Comparison of ENCODE assay signal across 27 cellular contexts in genomic region chr4:182197611-182198010, GRCh38. TPM values are rescaled to one million over a fixed set of nuclear protein-coding genes. Genes with fewer than 3 reads are reported as not detected.
"Had no signal": no experiment of that assay in that cellular context is flagged by ENCODE, and none has a peak within 500 bp of the region (broad histone marks: within the 10 kb centered on the region; RNA-seq: fewer than 3 reads in every experiment).

No MANE protein-coding gene starts in this region.

- H3K4me2 ChIP-seq: neural progenitor cell had no signal

- ATAC-seq: naive thymus-derived CD4-positive, alpha-beta T cell; natural killer cell; psoas muscle; right cardiac atrium; right lobe of liver; stimulated activated effector memory CD8-positive, alpha-beta T cell treated with anti-CD3 and anti-CD28 coated beads, Interleukin-12 subunit alpha, Interleukin-12 subunit beta, amount 100 ng/mL, for 72 hours; stimulated activated naive B cell treated with anti-CD40 and anti-IgM and Interleukin-4, amounts not matched to agents 10 μg/mL and 1 μg/mL and 100 μg/mL, for 72 hours; upper lobe of right lung had no signal

- H3K9ac ChIP-seq: neural progenitor cell, parathyroid adenoma had no signal

- H3K27ac ChIP-seq: neural progenitor cell, ovary, parathyroid adenoma, psoas muscle, right lobe of liver, sigmoid colon, stomach, thoracic aorta, thyroid gland, tibial nerve, upper lobe of right lung, uterus had no signal

- H3K9me3 Mint-ChIP-seq: nephron; stimulated activated naive B cell treated with anti-CD40 and anti-IgM and Interleukin-4, amounts not matched to agents 10 μg/mL and 1 μg/mL and 100 μg/mL, for 72 hours; stimulated activated naive CD8-positive, alpha-beta T cell treated with anti-CD3 and anti-CD28 coated beads, Interleukin-15, Interleukin-2, amounts not matched to agents 100 ng/mL and 50 ng/mL, for 24 hours had no signal

- DNase-seq: naive thymus-derived CD4-positive, alpha-beta T cell; natural killer cell; occipital lobe; ovary; posterior cingulate gyrus; psoas muscle; right cardiac atrium; right lobe of liver; sigmoid colon; small intestine; stimulated activated CD4-positive, alpha-beta T cell treated with anti-CD3 and anti-CD28 coated beads, Interleukin-15, amount 100 ng/mL, for 24 hours; stimulated activated CD4-positive, alpha-beta T cell treated with anti-CD3 and anti-CD28 coated beads, Interleukin-4, amount 100 ng/mL, for 1 hour; stimulated activated naive B cell treated with anti-CD40 and anti-IgM and Interleukin-4, amounts not matched to agents 10 μg/mL and 1 μg/mL and 100 μg/mL, for 72 hours; stimulated activated naive CD4-positive, alpha-beta T cell treated with Interleukin-2 at 50 U/mL for 16 hours; stomach; thyroid gland; upper lobe of right lung; uterus had no signal

- H3K36me3 Mint-ChIP-seq: naive thymus-derived CD4-positive, alpha-beta T cell; natural killer cell; stimulated activated effector memory CD8-positive, alpha-beta T cell treated with anti-CD3 and anti-CD28 coated beads, Interleukin-12 subunit alpha, Interleukin-12 subunit beta, amount 100 ng/mL, for 72 hours; stimulated activated naive B cell treated with anti-CD40 and anti-IgM and Interleukin-4, amounts not matched to agents 10 μg/mL and 1 μg/mL and 100 μg/mL, for 72 hours had no signal

- H3K4me1 ChIP-seq: parathyroid adenoma, psoas muscle, right lobe of liver, sigmoid colon, stomach, upper lobe of right lung, uterus had no signal

- H3K27me3 Mint-ChIP-seq: progenitor cell of endocrine pancreas; stimulated activated naive B cell treated with anti-CD40 and anti-IgM and Interleukin-4, amounts not matched to agents 10 μg/mL and 1 μg/mL and 100 μg/mL, for 72 hours; stimulated activated naive CD8-positive, alpha-beta T cell treated with anti-CD3 and anti-CD28 coated beads, Interleukin-15, Interleukin-2, amounts not matched to agents 100 ng/mL and 50 ng/mL, for 24 hours; type B pancreatic cell had no signal

- H3K4me3 Mint-ChIP-seq: naive thymus-derived CD4-positive, alpha-beta T cell; natural killer cell; nephron; neural progenitor cell; stimulated activated effector memory CD8-positive, alpha-beta T cell treated with anti-CD3 and anti-CD28 coated beads, Interleukin-12 subunit alpha, Interleukin-12 subunit beta, amount 100 ng/mL, for 72 hours; stimulated activated naive B cell treated with anti-CD40 and anti-IgM and Interleukin-4, amounts not matched to agents 10 μg/mL and 1 μg/mL and 100 μg/mL, for 72 hours; stimulated activated naive CD8-positive, alpha-beta T cell treated with anti-CD3 and anti-CD28 coated beads, Interleukin-15, Interleukin-2, amounts not matched to agents 100 ng/mL and 50 ng/mL, for 24 hours; type B pancreatic cell had no signal

- H3K27me3 ChIP-seq: neural progenitor cell, ovary, right lobe of liver, sigmoid colon, stomach, thyroid gland, tibial nerve, upper lobe of right lung, uterus had no signal

- H3K4me3 ChIP-seq: neural progenitor cell, ovary, psoas muscle, right lobe of liver, sigmoid colon, stomach, thoracic aorta, thyroid gland, tibial nerve, upper lobe of right lung, uterus had no signal

- H3K36me3 ChIP-seq: neural progenitor cell, ovary, right lobe of liver, sigmoid colon, stomach, thoracic aorta, thyroid gland, tibial nerve, upper lobe of right lung, uterus had no signal

- H3K79me2 ChIP-seq: parathyroid adenoma had no signal

- H3K27ac Mint-ChIP-seq: natural killer cell; nephron; neural progenitor cell; progenitor cell of endocrine pancreas; stimulated activated effector memory CD8-positive, alpha-beta T cell treated with anti-CD3 and anti-CD28 coated beads, Interleukin-12 subunit alpha, Interleukin-12 subunit beta, amount 100 ng/mL, for 72 hours; stimulated activated naive B cell treated with anti-CD40 and anti-IgM and Interleukin-4, amounts not matched to agents 10 μg/mL and 1 μg/mL and 100 μg/mL, for 72 hours; stimulated activated naive CD8-positive, alpha-beta T cell treated with anti-CD3 and anti-CD28 coated beads, Interleukin-15, Interleukin-2, amounts not matched to agents 100 ng/mL and 50 ng/mL, for 24 hours; type B pancreatic cell had no signal

- H3K4me1 Mint-ChIP-seq: naive thymus-derived CD4-positive, alpha-beta T cell; natural killer cell; stimulated activated effector memory CD8-positive, alpha-beta T cell treated with anti-CD3 and anti-CD28 coated beads, Interleukin-12 subunit alpha, Interleukin-12 subunit beta, amount 100 ng/mL, for 72 hours; stimulated activated naive B cell treated with anti-CD40 and anti-IgM and Interleukin-4, amounts not matched to agents 10 μg/mL and 1 μg/mL and 100 μg/mL, for 72 hours had no signal

RNA-seq across cellular contexts. Expression of gene TENM3, which starts 45.6 kb away (rescaled TPM):
- total RNA-seq: naive thymus-derived CD4-positive, alpha-beta T cell; natural killer cell had no signal
- polyA plus RNA-seq: naive thymus-derived CD4-positive, alpha-beta T cell had no signal
